In the genomic region with DNA sequence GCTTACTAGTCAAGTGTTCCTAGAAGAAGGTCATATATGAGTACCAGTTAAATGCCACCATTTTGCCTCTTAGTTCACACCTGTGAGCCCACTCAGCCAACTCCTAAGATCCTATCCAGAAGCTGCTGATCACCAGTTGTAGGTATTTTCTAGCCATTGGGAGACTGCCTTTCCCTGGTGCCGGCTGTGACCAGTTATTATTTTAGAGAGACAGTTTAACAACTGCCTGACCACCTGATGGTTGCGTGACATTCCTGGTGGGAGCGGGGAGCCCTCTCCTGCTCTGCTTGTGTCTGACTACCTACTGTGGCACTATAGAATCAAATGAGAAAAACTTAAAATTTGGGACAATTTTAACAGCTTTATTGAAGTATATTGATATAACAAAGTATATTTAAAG, we compare ENCODE assay signal across 1 cellular context.
TF ChIP-seq lines count a peak whose summit lies in the region.

No MANE protein-coding gene starts in this region.

TF ChIP-seq in GM23338, 12 proteins besides CTCF, POLR2A, EP300 and RAD21:
- TF ChIP-seq, protein P1, sequence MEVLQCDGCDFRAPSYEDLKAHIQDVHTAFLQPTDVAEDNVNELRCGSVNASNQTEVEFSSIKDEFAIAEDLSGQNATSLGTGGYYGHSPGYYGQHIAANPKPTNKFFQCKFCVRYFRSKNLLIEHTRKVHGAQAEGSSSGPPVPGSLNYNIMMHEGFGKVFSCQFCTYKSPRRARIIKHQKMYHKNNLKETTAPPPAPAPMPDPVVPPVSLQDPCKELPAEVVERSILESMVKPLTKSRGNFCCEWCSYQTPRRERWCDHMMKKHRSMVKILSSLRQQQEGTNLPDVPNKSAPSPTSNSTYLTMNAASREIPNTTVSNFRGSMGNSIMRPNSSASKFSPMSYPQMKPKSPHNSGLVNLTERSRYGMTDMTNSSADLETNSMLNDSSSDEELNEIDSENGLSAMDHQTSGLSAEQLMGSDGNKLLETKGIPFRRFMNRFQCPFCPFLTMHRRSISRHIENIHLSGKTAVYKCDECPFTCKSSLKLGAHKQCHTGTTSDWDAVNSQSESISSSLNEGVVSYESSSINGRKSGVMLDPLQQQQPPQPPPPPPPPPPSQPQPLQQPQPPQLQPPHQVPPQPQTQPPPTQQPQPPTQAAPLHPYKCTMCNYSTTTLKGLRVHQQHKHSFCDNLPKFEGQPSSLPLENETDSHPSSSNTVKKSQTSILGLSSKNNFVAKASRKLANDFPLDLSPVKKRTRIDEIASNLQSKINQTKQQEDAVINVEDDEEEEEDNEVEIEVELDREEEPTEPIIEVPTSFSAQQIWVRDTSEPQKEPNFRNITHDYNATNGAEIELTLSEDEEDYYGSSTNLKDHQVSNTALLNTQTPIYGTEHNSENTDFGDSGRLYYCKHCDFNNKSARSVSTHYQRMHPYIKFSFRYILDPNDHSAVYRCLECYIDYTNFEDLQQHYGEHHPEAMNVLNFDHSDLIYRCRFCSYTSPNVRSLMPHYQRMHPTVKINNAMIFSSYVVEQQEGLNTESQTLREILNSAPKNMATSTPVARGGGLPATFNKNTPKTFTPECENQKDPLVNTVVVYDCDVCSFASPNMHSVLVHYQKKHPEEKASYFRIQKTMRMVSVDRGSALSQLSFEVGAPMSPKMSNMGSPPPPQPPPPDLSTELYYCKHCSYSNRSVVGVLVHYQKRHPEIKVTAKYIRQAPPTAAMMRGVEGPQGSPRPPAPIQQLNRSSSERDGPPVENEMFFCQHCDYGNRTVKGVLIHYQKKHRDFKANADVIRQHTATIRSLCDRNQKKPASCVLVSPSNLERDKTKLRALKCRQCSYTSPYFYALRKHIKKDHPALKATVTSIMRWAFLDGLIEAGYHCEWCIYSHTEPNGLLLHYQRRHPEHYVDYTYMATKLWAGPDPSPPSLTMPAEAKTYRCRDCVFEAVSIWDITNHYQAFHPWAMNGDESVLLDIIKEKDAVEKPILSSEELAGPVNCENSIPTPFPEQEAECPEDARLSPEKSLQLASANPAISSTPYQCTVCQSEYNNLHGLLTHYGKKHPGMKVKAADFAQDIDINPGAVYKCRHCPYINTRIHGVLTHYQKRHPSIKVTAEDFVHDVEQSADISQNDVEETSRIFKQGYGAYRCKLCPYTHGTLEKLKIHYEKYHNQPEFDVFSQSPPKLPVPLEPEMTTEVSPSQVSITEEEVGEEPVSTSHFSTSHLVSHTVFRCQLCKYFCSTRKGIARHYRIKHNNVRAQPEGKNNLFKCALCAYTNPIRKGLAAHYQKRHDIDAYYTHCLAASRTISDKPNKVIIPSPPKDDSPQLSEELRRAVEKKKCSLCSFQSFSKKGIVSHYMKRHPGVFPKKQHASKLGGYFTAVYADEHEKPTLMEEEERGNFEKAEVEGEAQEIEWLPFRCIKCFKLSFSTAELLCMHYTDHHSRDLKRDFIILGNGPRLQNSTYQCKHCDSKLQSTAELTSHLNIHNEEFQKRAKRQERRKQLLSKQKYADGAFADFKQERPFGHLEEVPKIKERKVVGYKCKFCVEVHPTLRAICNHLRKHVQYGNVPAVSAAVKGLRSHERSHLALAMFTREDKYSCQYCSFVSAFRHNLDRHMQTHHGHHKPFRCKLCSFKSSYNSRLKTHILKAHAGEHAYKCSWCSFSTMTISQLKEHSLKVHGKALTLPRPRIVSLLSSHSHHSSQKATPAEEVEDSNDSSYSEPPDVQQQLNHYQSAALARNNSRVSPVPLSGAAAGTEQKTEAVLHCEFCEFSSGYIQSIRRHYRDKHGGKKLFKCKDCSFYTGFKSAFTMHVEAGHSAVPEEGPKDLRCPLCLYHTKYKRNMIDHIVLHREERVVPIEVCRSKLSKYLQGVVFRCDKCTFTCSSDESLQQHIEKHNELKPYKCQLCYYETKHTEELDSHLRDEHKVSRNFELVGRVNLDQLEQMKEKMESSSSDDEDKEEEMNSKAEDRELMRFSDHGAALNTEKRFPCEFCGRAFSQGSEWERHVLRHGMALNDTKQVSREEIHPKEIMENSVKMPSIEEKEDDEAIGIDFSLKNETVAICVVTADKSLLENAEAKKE (CRISPR knock-in tag; IDR thresholded peaks at IDR 0.05) = no peak
- TF ChIP-seq ETS1 (IDR thresholded peaks at IDR 0.05) = no peak
- TF ChIP-seq STAT1 (IDR thresholded peaks at IDR 0.05; ENCODE audit: unreplicated experiment) = no peak
- TF ChIP-seq EZH2 (IDR thresholded peaks at IDR 0.05; ENCODE audit: low read depth, unreplicated experiment) = no peak
- TF ChIP-seq ZNF114 (CRISPR knock-in tag; IDR thresholded peaks at IDR 0.05) = no peak
- TF ChIP-seq NANOG (IDR thresholded peaks at IDR 0.05; ENCODE audit: borderline replicate concordance) = no peak
- no peak for TF ChIP-seq JUNB (IDR thresholded peaks at IDR 0.05; ENCODE audit: unreplicated experiment)
